ENCODE assay signal across 18 cellular contexts in genomic region chr20:22821081-22821480, GRCh38.
A peak's percentile ranks its signal among the peaks of the same experiment; 100 is the strongest.
DNase-seq lines count a peak whose midpoint lies in the region; ATAC-seq and TF ChIP-seq lines count a peak whose summit lies in the region.
"Had no signal": no experiment of that assay in that cellular context is flagged by ENCODE, and none has a peak within 500 bp of the region (broad histone marks: within the 10 kb centered on the region; RNA-seq: fewer than 3 reads in every experiment).

No MANE protein-coding gene starts in this region.

- H3K4me3 Mint-ChIP-seq in osteocyte (ENCODE audit: unreplicated experiment): no peak overlapping the region
- no peak overlapping the region for H3K4me3 Mint-ChIP-seq in immature natural killer cell

- no peaks in the 10 kb centered on the region for H3K9me2 ChIP-seq in hepatocyte (replicated peaks; ENCODE audit: insufficient read depth)

- TF ChIP-seq CTCF in VCaP (conservative IDR thresholded peaks at IDR 0.05) (no peak), hepatocyte (IDR thresholded peaks at IDR 0.05; ENCODE audit: poor library complexity) (no peak), osteocyte (IDR thresholded peaks at IDR 0.05) (no peak)

- no peak overlapping the region for H2AFZ ChIP-seq in hepatocyte
- H2AFZ ChIP-seq: GM23248 had no signal

- WGBS in hepatocyte (ENCODE audit: low lambda C conversion rate, missing lambda C conversion rate): 19% methylated on average over 5 of the region's 5 CpGs

- H3K27ac Mint-ChIP-seq in osteocyte (ENCODE audit: unreplicated experiment) (peak overlapping the region; percentile 66), immature natural killer cell (no peak overlapping the region)

- H3K4me3 ChIP-seq in hepatocyte: no peak overlapping the region
- H3K4me3 ChIP-seq: GM23248, HAP-1, SJCRH30 had no signal

- no peak for ATAC-seq in GM19023 (IDR thresholded peaks at IDR 0.05; ENCODE audit: unreplicated experiment)

- H3K27me3 ChIP-seq in hepatocyte: no peaks in the 10 kb centered on the region
- H3K27me3 ChIP-seq: BE2C, SJCRH30 had no signal

- H3K36me3 Mint-ChIP-seq in osteocyte (ENCODE audit: unreplicated experiment) (no peaks in the 10 kb centered on the region), immature natural killer cell (no peaks in the 10 kb centered on the region)

- H3K4me1 ChIP-seq in hepatocyte (ENCODE audit: insufficient read depth): peaks cover 23% of the 10 kb centered on the region
- H3K4me1 ChIP-seq: BE2C, HAP-1 had no signal

- H3K9me3 ChIP-seq in hepatocyte (ENCODE audit: low read depth): no peaks in the 10 kb centered on the region
- H3K9me3 ChIP-seq: BE2C, HAP-1, SJCRH30 had no signal

- H3K27ac ChIP-seq in VCaP (peak overlapping the region; percentile 42), hepatocyte (peak overlapping the region; percentile 61)
- H3K27ac ChIP-seq: GM23248, SJCRH30 had no signal

- H3K27me3 Mint-ChIP-seq in osteocyte (ENCODE audit: unreplicated experiment) (no peaks in the 10 kb centered on the region), immature natural killer cell (ENCODE audit: low read depth in 3 of 3) (peaks cover 0 to 3% (median 0%) of the 10 kb centered on the region in 3 donors)

- H3K36me3 ChIP-seq in hepatocyte (replicated peaks; ENCODE audit: insufficient read depth, low read depth): no peaks in the 10 kb centered on the region
- H3K36me3 ChIP-seq: BE2C, HAP-1, SJCRH30 had no signal

- H3K79me2 ChIP-seq in hepatocyte: no peaks in the 10 kb centered on the region

- no peak overlapping the region for H3K4me2 ChIP-seq in hepatocyte

- peaks cover 52% of the 10 kb centered on the region for H3K4me1 Mint-ChIP-seq in osteocyte (ENCODE audit: unreplicated experiment)
- H3K4me1 Mint-ChIP-seq in immature natural killer cell: no peaks in the 10 kb centered on the region

- H3K9me3 Mint-ChIP-seq in osteocyte (ENCODE audit: unreplicated experiment) (no peaks in the 10 kb centered on the region), immature natural killer cell (peaks cover 0 to 4% (median 0%) of the 10 kb centered on the region in 6 donors)

- H4K20me1 ChIP-seq in hepatocyte (ENCODE audit: insufficient read depth, poor library complexity, severe bottlenecking): no peaks in the 10 kb centered on the region

- peak; percentile 20 for DNase-seq in ELF-1 (ENCODE audit: low read depth, low spot score)
- no peak for DNase-seq in hepatocyte (ENCODE audit: low spot score)
- no peak for DNase-seq in osteocyte (ENCODE audit: extremely low spot score, unreplicated experiment)
- DNase-seq in immature natural killer cell: no peak
- DNase-seq in DMS79 treated with DMSO at 0.1 percent for 48 hours (lab: John Stamatoyannopoulos, UW): no peak
- DNase-seq: BE2C, DMS79, GM23248, KG1, NCI-H1092 treated with DMSO at 0.1 percent for 48 hours, NCI-H146, NCI-H2029 treated with DMSO at 0.1 percent for 48 hours, NCI-H2171 treated with DMSO at 0.1 percent for 48 hours, NCI-H524 treated with DMSO at 0.1 percent for 48 hours had no signal
